31 cellular contexts compared by ENCODE assay signal in genomic region chr12:122988612-122989442, GRCh38. TPM values are rescaled to one million over a fixed set of nuclear protein-coding genes. Genes with fewer than 3 reads are reported as not detected.
A peak's percentile ranks its signal among the peaks of the same experiment; 100 is the strongest.
DNase-seq lines count a peak whose midpoint lies in the region; ATAC-seq and TF ChIP-seq lines count a peak whose summit lies in the region.
"Had no signal": no experiment of that assay in that cellular context is flagged by ENCODE, and none has a peak within 500 bp of the region (broad histone marks: within the 10 kb centered on the region; RNA-seq: fewer than 3 reads in every experiment).

No MANE protein-coding gene starts in this region.

- intact Hi-C loops in right cardiac atrium (cut with DNase I) = loop anchor here in 1 of 4 donors (10.0 kb wide), 1 partner anchor 246 kb away; the partner anchor contains the start of genes MPHOSPH9 and MTRFR
- intact Hi-C loops in left ventricle myocardium superior (cut with micrococcal nuclease) = no loop called here
- intact Hi-C loops in HCT116 (cut with micrococcal nuclease) = no loop called here
- intact Hi-C loops in dendritic cell treated with granulocyte-macrophage colony-stimulating factor and Interleukin-4, amounts not matched to agents 40 ng/mL and 50 ng/mL, for 4 days (cut with micrococcal nuclease) = no loop called here

- CTCF ChIA-PET in HCT116 (lab: Charles Lee) = interaction anchor here (0.7 to 1.5 kb wide), 2 partner anchors 249 to 430 kb away, joined by 3 to 4 read pairs; no protein-coding TSS in a partner anchor

- no peaks in the 10 kb centered on the region for H3K9me3 Mint-ChIP-seq in dendritic cell treated with granulocyte-macrophage colony-stimulating factor and Interleukin-4, amounts not matched to agents 40 ng/mL and 50 ng/mL, for 4 days
- H3K9me3 Mint-ChIP-seq: effector memory CD8-positive, alpha-beta T cell; immature natural killer cell had no signal

- H3K9me3 ChIP-seq in right cardiac atrium (ENCODE audit: control insufficient read depth, low read length) = no peaks in the 10 kb centered on the region
- no peaks in the 10 kb centered on the region for H3K9me3 ChIP-seq in HCT116 (ENCODE audit: control insufficient read depth in 1 of 2, insufficient read depth in 1 of 2, low read depth in 1 of 2, low read length in 2 of 2)
- H3K9me3 ChIP-seq: transverse colon had no signal

- no peak for TF ChIP-seq RAD21 in HCT116 (IDR thresholded peaks at IDR 0.05; ENCODE audit: low read depth)

- POLR2A ChIA-PET in HCT116 (lab: Charles Lee) = no interaction called here

- BruUV-seq in HCT116 (replicated peaks; lab: Mats Ljungman, UMichigan) = no TSS peak

- H3K9me2 ChIP-seq in HCT116 (ENCODE audit: insufficient read depth) = no peaks in the 10 kb centered on the region

- H2AFZ ChIP-seq in HCT116 (ENCODE audit: low read depth, low read length, poor library complexity, severe bottlenecking) = no peak overlapping the region
- H2AFZ ChIP-seq: PC-9 had no signal

- H3K4me3 Mint-ChIP-seq in dendritic cell treated with granulocyte-macrophage colony-stimulating factor and Interleukin-4, amounts not matched to agents 40 ng/mL and 50 ng/mL, for 4 days = no peak overlapping the region
- H3K4me3 Mint-ChIP-seq: B cell; CD8-positive, alpha-beta memory T cell; effector memory CD8-positive, alpha-beta T cell; immature natural killer cell had no signal

- no peak overlapping the region for H3K4me2 ChIP-seq in HCT116 (ENCODE audit: low read length)
- H3K4me2 ChIP-seq: PC-9 had no signal

- no peaks in the 10 kb centered on the region for H3K27me3 Mint-ChIP-seq in dendritic cell treated with granulocyte-macrophage colony-stimulating factor and Interleukin-4, amounts not matched to agents 40 ng/mL and 50 ng/mL, for 4 days
- H3K27me3 Mint-ChIP-seq: B cell; CD8-positive, alpha-beta memory T cell; effector memory CD8-positive, alpha-beta T cell had no signal

- TF ChIP-seq CTCF in HCT116 (IDR thresholded peaks at IDR 0.05 in 2 of 3, conservative IDR thresholded peaks at IDR 0.05 in 1 of 3; ENCODE audit: borderline replicate concordance in 1 of 3, insufficient read depth in 1 of 3, low read depth in 2 of 3, low read length in 2 of 3) = no peak; a peak in 2 of 6 replicates
- peak; percentile 5 for TF ChIP-seq CTCF in retinal pigment epithelial cell (conservative IDR thresholded peaks at IDR 0.05; ENCODE audit: low read depth, low read length)

- RAD21 ChIA-PET in HCT116 (lab: Charles Lee; ENCODE audit: low non-redundant PET in 1 of 2, low total read pairs in 2 of 2, uncharacterized antibody in 2 of 2, unreplicated experiment in 2 of 2) = no interaction called here

- H3K27me3 ChIP-seq in right cardiac atrium (ENCODE audit: control insufficient read depth, insufficient read depth) = no peaks in the 10 kb centered on the region
- no peaks in the 10 kb centered on the region for H3K27me3 ChIP-seq in HCT116 (ENCODE audit: insufficient read depth, low read length)
- H3K27me3 ChIP-seq: transverse colon had no signal

- H3K27ac ChIP-seq in right cardiac atrium (ENCODE audit: low read length) = no peak overlapping the region
- no peak overlapping the region for H3K27ac ChIP-seq in HCT116 (ENCODE audit: low read depth, low read length)
- H3K27ac ChIP-seq: PC-9, transverse colon, VCaP had no signal

- DNase-seq in right cardiac atrium (peak in 2 of 3 donors; percentile 39 to 48), left ventricle myocardium superior (no peak), HCT116 (ENCODE audit: low read depth, low spot score) (no peak), retinal pigment epithelial cell (ENCODE audit: low read depth) (no peak), T-helper 1 cell (no peak), SHP77 (lab: John Stamatoyannopoulos, UW) (no peak)
- no peak for DNase-seq in activated CD4-positive, alpha-beta T cell treated with anti-CD3 and anti-CD28 coated beads for 48 hours
- DNase-seq: ACHN; activated CD4-positive, alpha-beta T cell treated with anti-CD3 and anti-CD28 coated beads, Interleukin-2, amount 50 U/mL, for 4 hours; activated naive CD4-positive, alpha-beta T cell; CD8-positive, alpha-beta memory T cell; central memory CD4-positive, alpha-beta T cell; cortex of kidney; effector memory CD8-positive, alpha-beta T cell; erythroblast; hypothalamus; immature natural killer cell; mesenchymal stem cell; MV-4-11; NCI-H1436 treated with DMSO at 0.1 percent for 48 hours; NCI-H2081 treated with DMSO at 0.1 percent for 48 hours; NCI-H2227 treated with DMSO at 0.1 percent for 48 hours; NCI-H526; PC-9; Right ventricle myocardium superior; stimulated activated CD8-positive, alpha-beta memory T cell treated with anti-CD3 and anti-CD28 coated beads, Interleukin-4, amount 100 ng/mL, for 48 hours; transverse colon had no signal

- H3K36me3 ChIP-seq in HCT116 (ENCODE audit: control insufficient read depth in 1 of 2, insufficient read depth in 2 of 2, low read length in 2 of 2) = no peaks in the 10 kb centered on the region

- no peak overlapping the region for H3K9ac ChIP-seq in HCT116 (ENCODE audit: low read length)

- H3K79me2 ChIP-seq in HCT116 (ENCODE audit: insufficient read depth, low read length) = no peaks in the 10 kb centered on the region

- no peaks in the 10 kb centered on the region for H4K20me1 ChIP-seq in HCT116 (ENCODE audit: insufficient read depth)

- no peak for TF ChIP-seq POLR2A in HCT116 (IDR thresholded peaks at IDR 0.05; ENCODE audit: borderline replicate concordance, extremely low read depth, insufficient read depth, insufficient read length)

- ATAC-seq in right cardiac atrium (no peak), left ventricle myocardium superior (no peak), HCT116 (peak; percentile 39; the same call in 1 of the 2 replicates)
- ATAC-seq: effector memory CD8-positive, alpha-beta T cell; sciatic nerve had no signal

- peaks cover 27% of the 10 kb centered on the region for H3K4me1 Mint-ChIP-seq in dendritic cell treated with granulocyte-macrophage colony-stimulating factor and Interleukin-4, amounts not matched to agents 40 ng/mL and 50 ng/mL, for 4 days (ENCODE audit: low read depth)

- H3K36me3 Mint-ChIP-seq in dendritic cell treated with granulocyte-macrophage colony-stimulating factor and Interleukin-4, amounts not matched to agents 40 ng/mL and 50 ng/mL, for 4 days (ENCODE audit: low read depth) = peaks cover 4% of the 10 kb centered on the region

- H3K27ac Mint-ChIP-seq in dendritic cell treated with granulocyte-macrophage colony-stimulating factor and Interleukin-4, amounts not matched to agents 40 ng/mL and 50 ng/mL, for 4 days = peak overlapping the region; percentile 44
- H3K27ac Mint-ChIP-seq: B cell, immature natural killer cell had no signal

- H3K4me1 ChIP-seq in right cardiac atrium (ENCODE audit: control insufficient read depth, insufficient read depth, low read length) (no peaks in the 10 kb centered on the region), HCT116 (ENCODE audit: control insufficient read depth in 1 of 2, insufficient read depth in 2 of 2, low read length in 2 of 2) (no peaks in the 10 kb centered on the region)

- 92% methylated on average over 26 of the region's 26 CpGs for WGBS in right cardiac atrium

- H3K4me3 ChIP-seq in right cardiac atrium (ENCODE audit: low read length) (no peak overlapping the region), HCT116 (replicated peaks in 1 of 2; ENCODE audit: low read depth in 1 of 2, low read length in 2 of 2) (no peak overlapping the region), retinal pigment epithelial cell (ENCODE audit: low read length) (no peak overlapping the region)
- H3K4me3 ChIP-seq: PC-9, transverse colon had no signal

TF ChIP-seq in HCT116, 20 proteins besides CTCF, POLR2A, EP300 and RAD21:
- TF ChIP-seq TCF7L2 (IDR thresholded peaks at IDR 0.05; ENCODE audit: borderline replicate concordance, extremely low read depth, insufficient read depth, insufficient read length) (no peak), ATF3 (IDR thresholded peaks at IDR 0.05) (no peak)

RNA-seq across cellular contexts. Expression of gene ARL6IP4, which starts 8.3 kb away (rescaled TPM):
- total RNA-seq in right cardiac atrium (100 to 1,000 TPM; 158 to 185 (median 168) TPM), left ventricle myocardium superior (181 TPM), HCT116 (2021; ENCODE audit: unreplicated experiment) (128 TPM)
- 299 TPM for polyA plus RNA-seq in right cardiac atrium
- polyA plus RNA-seq in HCT116 (2012) = 178 and 187 TPM in 2 replicates

RNA-seq across cellular contexts. Expression of gene OGFOD2, which starts 13.8 kb away (rescaled TPM):
- total RNA-seq in right cardiac atrium = 10 to 100 TPM in 3 of 4 donors, 1 to 10 TPM in 1; 9.6 to 17.8 (median 14.7) TPM
- 14.6 TPM for polyA plus RNA-seq in right cardiac atrium
- 15.4 TPM for total RNA-seq in left ventricle myocardium superior
- 29.5 TPM for total RNA-seq in HCT116 (2021; ENCODE audit: unreplicated experiment)
- 24.1 and 26.2 TPM in 2 replicates for polyA plus RNA-seq in HCT116 (2012)

RNA-seq across cellular contexts. Expression of gene ABCB9, which starts 22.6 kb away (rescaled TPM):
- total RNA-seq in right cardiac atrium = 1 to 10 TPM; 6.0 to 7.0 (median 6.7) TPM
- 5.2 TPM for polyA plus RNA-seq in right cardiac atrium
- total RNA-seq in left ventricle myocardium superior = 4.6 TPM
- total RNA-seq in HCT116 (2021; ENCODE audit: unreplicated experiment) = 14.7 TPM
- polyA plus RNA-seq in HCT116 (2012) = 9.8 and 10.6 TPM in 2 replicates

Comparison
In these comparisons a context has a peak if more than half of its experiments do, and no peak if none do; other contexts are left out.
1. DNase-seq: peak in right cardiac atrium (2 of 3); none in left ventricle myocardium superior (single experiment), HCT116 (single experiment), retinal pigment epithelial cell (single experiment), T-helper 1 cell (0 of 5), SHP77 (0 of 2) and activated CD4-positive, alpha-beta T cell treated with anti-CD3 and anti-CD28 coated beads for 48 hours (single experiment).